Comparison of ENCODE assay signal across 1 cellular context in genomic region chr17:51260237-51260959, GRCh38.
TF ChIP-seq lines count a peak whose summit lies in the region.

UTP18 (plus strand) TSS chr17:51260546; CDS start chr17:51260585, 39 bp downstream.

TF ChIP-seq in HepG2, 621 proteins besides CTCF, POLR2A, EP300 and RAD21 (continued from another document and continues in another):
- TF ChIP-seq KLF15 (CRISPR knock-in tag; IDR thresholded peaks at IDR 0.05; ENCODE audit: borderline replicate concordance) = peak; percentile 94
- no peak for TF ChIP-seq PBX2 (CRISPR knock-in tag; IDR thresholded peaks at IDR 0.05)
- TF ChIP-seq MTF1 (CRISPR knock-in tag; IDR thresholded peaks at IDR 0.05) = peak; percentile 71
- TF ChIP-seq ZFP41 (CRISPR knock-in tag; IDR thresholded peaks at IDR 0.05; ENCODE audit: borderline replicate concordance) = peak; percentile 90
- peak; percentile 99 for TF ChIP-seq ZNF276 (CRISPR knock-in tag; IDR thresholded peaks at IDR 0.05; ENCODE audit: low read depth)
- TF ChIP-seq PHF21A (CRISPR knock-in tag; IDR thresholded peaks at IDR 0.05) = peak; percentile 68; the same call in 1 of the 2 replicates
- no peak for TF ChIP-seq ZNF143 (CRISPR knock-in tag; IDR thresholded peaks at IDR 0.05)
- peak; percentile 99 for TF ChIP-seq MAZ (IDR thresholded peaks at IDR 0.05; ENCODE audit: borderline replicate concordance, low read depth, low read length)
- TF ChIP-seq MAZ (CRISPR knock-in tag; IDR thresholded peaks at IDR 0.05; ENCODE audit: low read depth) = peak; percentile 96
- peak; percentile 44; the same call in 1 of the 2 replicates for TF ChIP-seq RNF219 (CRISPR knock-in tag; IDR thresholded peaks at IDR 0.05)
- TF ChIP-seq NBN (conservative IDR thresholded peaks at IDR 0.05) = no peak
- TF ChIP-seq ZHX2 (IDR thresholded peaks at IDR 0.05; ENCODE audit: low read depth) = peak; percentile 40; the same call in 1 of the 2 replicates
- peak; percentile 87; the same call in 1 of the 2 replicates for TF ChIP-seq ZHX2 (CRISPR knock-in tag; IDR thresholded peaks at IDR 0.05; ENCODE audit: borderline replicate concordance)
- no peak for TF ChIP-seq HNRNPUL1 (IDR thresholded peaks at IDR 0.05; ENCODE audit: low read depth, low read length)
- TF ChIP-seq E2F5 (CRISPR knock-in tag; conservative IDR thresholded peaks at IDR 0.05) = peak; percentile 66; the same call in 1 of the 2 replicates
- TF ChIP-seq PRDM10 (CRISPR knock-in tag; IDR thresholded peaks at IDR 0.05; ENCODE audit: low read depth) = peak; percentile 100
- no peak for TF ChIP-seq ZNF839 (CRISPR knock-in tag; IDR thresholded peaks at IDR 0.05; ENCODE audit: borderline replicate concordance)
- peak; percentile 73 for TF ChIP-seq PATZ1 (CRISPR knock-in tag; IDR thresholded peaks at IDR 0.05)
- TF ChIP-seq ZNF792 (CRISPR knock-in tag; IDR thresholded peaks at IDR 0.05) = peak; percentile 59
- peak; percentile 70; the same call in 1 of the 2 replicates for TF ChIP-seq ZNF724P (CRISPR knock-in tag; IDR thresholded peaks at IDR 0.05; ENCODE audit: borderline replicate concordance)
- peak; percentile 96; the same call in 1 of the 2 replicates for TF ChIP-seq CENPBD1 (CRISPR knock-in tag; IDR thresholded peaks at IDR 0.05; ENCODE audit: borderline replicate concordance, low read depth)
- TF ChIP-seq WIZ (CRISPR knock-in tag; IDR thresholded peaks at IDR 0.05) = peak; percentile 95
- TF ChIP-seq ZFX (CRISPR knock-in tag; IDR thresholded peaks at IDR 0.05; ENCODE audit: low read depth) = peak; percentile 99
- no peak; the same call in 1 of the 2 replicates for TF ChIP-seq NR3C1 (CRISPR knock-in tag; IDR thresholded peaks at IDR 0.05)
- TF ChIP-seq ZNF501 (CRISPR knock-in tag; IDR thresholded peaks at IDR 0.05) = peak; percentile 96
- TF ChIP-seq ZBTB25 (CRISPR knock-in tag; IDR thresholded peaks at IDR 0.05) = peak; percentile 82
- peak; percentile 81; the same call in 1 of the 2 replicates for TF ChIP-seq ZNF768 (CRISPR knock-in tag; IDR thresholded peaks at IDR 0.05)
- TF ChIP-seq ZNF580 (CRISPR knock-in tag; IDR thresholded peaks at IDR 0.05; ENCODE audit: borderline replicate concordance, low read depth) = 0 out of 2 replicates have a peak, but pooled peaks have one; percentile 53
- peak; percentile 64; the same call in 1 of the 2 replicates for TF ChIP-seq ZNF503 (CRISPR knock-in tag; IDR thresholded peaks at IDR 0.05)
